8 cellular contexts compared by ENCODE assay signal in the genomic region with DNA sequence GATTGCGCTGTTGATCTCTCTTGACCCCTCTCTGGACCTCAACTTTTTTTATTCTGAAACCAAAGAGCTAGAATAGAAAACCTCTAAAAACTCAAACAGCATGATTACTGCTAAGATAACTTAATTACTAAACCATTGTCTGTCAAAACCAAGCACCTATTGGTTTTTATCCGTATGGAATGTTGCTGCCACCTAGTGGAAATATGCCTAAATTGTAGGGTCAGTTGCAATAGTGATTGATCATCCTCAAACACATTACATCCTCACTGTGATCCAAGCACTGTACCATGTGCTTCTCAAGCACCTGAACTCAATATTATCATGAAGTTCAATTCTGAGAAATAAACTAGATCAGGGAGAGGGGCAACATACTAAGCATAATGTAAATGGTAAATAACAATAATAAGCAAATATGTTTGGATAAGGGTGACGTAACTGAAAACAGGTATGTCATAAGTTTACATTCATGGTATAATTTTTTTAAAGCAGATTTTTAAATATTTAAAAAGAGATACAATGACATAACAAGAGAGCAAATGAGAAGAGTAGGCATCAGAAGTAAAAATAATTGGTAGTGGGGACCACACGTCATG. TPM values are rescaled to one million over a fixed set of nuclear protein-coding genes. Genes with fewer than 3 reads are reported as not detected.
DNase-seq lines count a peak whose midpoint lies in the region; ATAC-seq and TF ChIP-seq lines count a peak whose summit lies in the region.

No MANE protein-coding gene starts in this region.

- no peaks in the 10 kb centered on the region for H3K4me1 Mint-ChIP-seq in naive thymus-derived CD4-positive, alpha-beta T cell

- DNase-seq in activated gamma-delta T cell treated with Interleukin-2 at 50 U/mL for 16 hours (peak; percentile 15), activated gamma-delta T cell (lab: John Stamatoyannopoulos, UW) (no peak), KBM-7 (peak; percentile 73), RWPE1 (ENCODE audit: low spot score) (peak; percentile 42), colonic mucosa (peak; percentile 49), coronary artery (ENCODE audit: low spot score) (no peak)
- peak in 7 of 9 donors; percentile 22 to 64 (median 48) for DNase-seq in naive thymus-derived CD4-positive, alpha-beta T cell

- peaks cover 5 to 22% (median 13%) of the 10 kb centered on the region in 5 donors for H3K27me3 Mint-ChIP-seq in naive thymus-derived CD4-positive, alpha-beta T cell

- H3K27me3 ChIP-seq in colonic mucosa = no peaks in the 10 kb centered on the region
- H3K27me3 ChIP-seq in naive thymus-derived CD4-positive, alpha-beta T cell (ENCODE audit: control insufficient read depth in 2 of 2, insufficient read depth in 2 of 2, low read length in 2 of 2) = peaks cover 0 to 3% of the 10 kb centered on the region in 2 donors

- no peaks in the 10 kb centered on the region for H3K36me3 ChIP-seq in colonic mucosa
- H3K36me3 ChIP-seq in naive thymus-derived CD4-positive, alpha-beta T cell (ENCODE audit: control insufficient read depth in 2 of 3, insufficient read depth in 3 of 3, low read length in 3 of 3) = no peaks in the 10 kb centered on the region

- CTCF ChIA-PET in RWPE1 (lab: Yijun Ruan, JAX) = interaction anchor here (0.6 kb wide), 1 partner anchor 232 kb away, joined by 3 read pairs; no protein-coding TSS in a partner anchor
- CTCF ChIA-PET in naive thymus-derived CD4-positive, alpha-beta T cell (lab: Charles Lee) = interaction anchor here (0.6 to 2.3 kb wide), 4 partner anchors 13 to 259 kb away, joined by 3 to 13 read pairs (median 6); partner anchors contain the start of gene DTX4

- no peak overlapping the region for H3K4me3 Mint-ChIP-seq in naive thymus-derived CD4-positive, alpha-beta T cell

- H3K36me3 Mint-ChIP-seq in naive thymus-derived CD4-positive, alpha-beta T cell = no peaks in the 10 kb centered on the region

- no peak overlapping the region for H3K9ac ChIP-seq in colonic mucosa (ENCODE audit: low read depth in 2 of 2, low read length in 2 of 2)

- H3K4me3 ChIP-seq in colonic mucosa = no peak overlapping the region
- no peak overlapping the region for H3K4me3 ChIP-seq in naive thymus-derived CD4-positive, alpha-beta T cell (ENCODE audit: low read length)
- H3K4me3 ChIP-seq in coronary artery = no peak overlapping the region

- peak; percentile 83 for TF ChIP-seq CTCF in RWPE1 (conservative IDR thresholded peaks at IDR 0.05; ENCODE audit: low read depth)
- TF ChIP-seq CTCF in colonic mucosa (IDR thresholded peaks at IDR 0.05) = peak; percentile 73
- no peak for TF ChIP-seq CTCF in coronary artery (IDR thresholded peaks at IDR 0.05)

- in situ Hi-C loops in KBM-7 (cut with MboI; ENCODE audit: low pct_unique_long_range_greater_than_20kb, low sequenced_read_pairs) = no loop called here

- peak; percentile 82 for ATAC-seq in GM21390 (IDR thresholded peaks at IDR 0.05; ENCODE audit: unreplicated experiment)
- peak; percentile 77 for ATAC-seq in naive thymus-derived CD4-positive, alpha-beta T cell

- intact Hi-C loops in colonic mucosa (cut with DNase I) = loop anchor here (5.0 to 10.0 kb wide), 2 partner anchors 145 to 223 kb away; no protein-coding TSS in a partner anchor
- intact Hi-C loops in naive thymus-derived CD4-positive, alpha-beta T cell (cut with micrococcal nuclease) = loop anchor here (1.0 kb wide), 5 partner anchors 146 to 259 kb away; no protein-coding TSS in a partner anchor

- H3K9me3 Mint-ChIP-seq in naive thymus-derived CD4-positive, alpha-beta T cell = no peaks in the 10 kb centered on the region

- no peak overlapping the region for H3K27ac Mint-ChIP-seq in naive thymus-derived CD4-positive, alpha-beta T cell

- H3K9me3 ChIP-seq in colonic mucosa = no peaks in the 10 kb centered on the region
- no peaks in the 10 kb centered on the region for H3K9me3 ChIP-seq in naive thymus-derived CD4-positive, alpha-beta T cell (ENCODE audit: control insufficient read depth in 2 of 3, low read length in 3 of 3)

- POLR2A ChIA-PET in RWPE1 (lab: Yijun Ruan, JAX; ENCODE audit: low non-redundant PET) = no interaction called here
- POLR2A ChIA-PET in naive thymus-derived CD4-positive, alpha-beta T cell (lab: Charles Lee) = no interaction called here

- H3K4me1 ChIP-seq in colonic mucosa = no peaks in the 10 kb centered on the region
- no peaks in the 10 kb centered on the region for H3K4me1 ChIP-seq in naive thymus-derived CD4-positive, alpha-beta T cell (ENCODE audit: control insufficient read depth in 2 of 2, insufficient read depth in 2 of 2, low read length in 2 of 2)

- H3K27ac ChIP-seq in RWPE1 (no peak overlapping the region), colonic mucosa (no peak overlapping the region), coronary artery (no peak overlapping the region)
- H3K27ac ChIP-seq in naive thymus-derived CD4-positive, alpha-beta T cell (ENCODE audit: low read depth, low read length) = no peak overlapping the region

RNA-seq across cellular contexts. Expression of gene OR5A2, which starts 3.8 kb away (rescaled TPM):
- total RNA-seq in colonic mucosa = not detected
- not detected for total RNA-seq in naive thymus-derived CD4-positive, alpha-beta T cell
- polyA plus RNA-seq in naive thymus-derived CD4-positive, alpha-beta T cell = not detected

RNA-seq across cellular contexts. Expression of gene OR5A1, which starts 6.2 kb away (rescaled TPM):
- total RNA-seq in colonic mucosa = not detected
- total RNA-seq in naive thymus-derived CD4-positive, alpha-beta T cell = not detected
- not detected for polyA plus RNA-seq in naive thymus-derived CD4-positive, alpha-beta T cell

RNA-seq across cellular contexts. Expression of gene OR4D6, which starts 26.7 kb away (rescaled TPM):
- not detected for total RNA-seq in colonic mucosa
- not detected for total RNA-seq in naive thymus-derived CD4-positive, alpha-beta T cell
- polyA plus RNA-seq in naive thymus-derived CD4-positive, alpha-beta T cell = not detected

RNA-seq across cellular contexts. Expression of gene OR4D10, which starts 43.1 kb away (rescaled TPM):
- not detected for total RNA-seq in colonic mucosa
- not detected for total RNA-seq in naive thymus-derived CD4-positive, alpha-beta T cell
- polyA plus RNA-seq in naive thymus-derived CD4-positive, alpha-beta T cell = not detected

Comparison
In these comparisons a context has a peak if more than half of its experiments do, and no peak if none do; other contexts are left out.
1. DNase-seq: peak in activated gamma-delta T cell treated with Interleukin-2 at 50 U/mL for 16 hours (single experiment), KBM-7 (single experiment), RWPE1 (single experiment), colonic mucosa (single experiment) and naive thymus-derived CD4-positive, alpha-beta T cell (7 of 9); none in activated gamma-delta T cell (single experiment) and coronary artery (single experiment).